8 cellular contexts compared by ENCODE assay signal in the genomic region with DNA sequence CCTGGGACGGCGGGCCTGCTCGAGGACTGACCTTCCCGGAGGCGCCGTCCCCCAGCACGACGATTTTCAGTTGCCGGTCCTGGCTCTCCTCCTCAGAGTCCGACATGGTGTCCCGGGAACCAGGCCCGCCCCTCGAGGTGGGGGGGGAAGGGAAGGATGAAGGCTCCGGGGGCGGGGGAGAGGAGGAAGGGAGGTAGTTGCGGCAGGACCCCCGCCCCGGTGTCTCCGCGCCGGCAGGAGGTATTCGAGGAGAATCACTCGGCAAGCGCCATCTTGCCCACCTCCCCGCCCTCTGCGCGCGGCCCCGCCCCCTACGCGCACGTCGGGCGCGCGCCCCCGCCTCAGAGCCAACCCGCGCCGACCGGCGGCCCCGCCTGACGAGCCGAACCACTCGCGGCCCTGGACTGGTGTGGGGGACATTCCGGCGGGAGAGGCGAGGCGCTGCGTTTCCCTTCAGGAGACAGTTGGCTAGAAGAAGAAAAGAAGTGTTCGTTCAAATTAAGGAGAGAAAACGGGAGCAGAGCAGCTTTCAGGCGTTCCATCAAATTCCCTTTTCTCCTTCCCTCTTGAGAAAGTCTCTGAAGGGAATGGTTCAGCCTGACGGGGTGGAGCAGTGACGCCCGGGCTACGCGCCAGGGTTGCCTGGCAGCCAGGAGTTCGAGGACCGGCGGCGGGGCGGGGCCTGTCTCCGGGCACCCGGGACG. TPM values are rescaled to one million over a fixed set of nuclear protein-coding genes. Genes with fewer than 3 reads are reported as not detected.
DNase-seq lines count a peak whose midpoint lies in the region; ATAC-seq and TF ChIP-seq lines count a peak whose summit lies in the region.

A gene (minus strand): TSS at position 296 of the 704 bp plus-strand sequence.

- peak; percentile 93 for ATAC-seq in GM23338

- H3K4me1 ChIP-seq in DOHH2 (ENCODE audit: control insufficient read depth, low read length) = peaks cover 20% of the 10 kb centered on the region
- peaks cover 9% of the 10 kb centered on the region for H3K4me1 ChIP-seq in GM23338 (ENCODE audit: insufficient read depth)
- peaks cover 14 to 42% (median 30%) of the 10 kb centered on the region in 4 donors for H3K4me1 ChIP-seq in esophagus muscularis mucosa
- peaks cover 15 to 16% of the 10 kb centered on the region in 2 donors for H3K4me1 ChIP-seq in muscle layer of duodenum (ENCODE audit: control insufficient read depth in 1 of 2, insufficient read depth in 2 of 2, low read length in 2 of 2)

- H3K27me3 ChIP-seq in DOHH2 (ENCODE audit: control insufficient read depth, low read length) (0 out of 2 replicates have a peak, but pooled peaks cover 4% of the 10 kb centered on the region), GM23338 (ENCODE audit: insufficient read depth) (no peaks in the 10 kb centered on the region), esophagus muscularis mucosa (no peaks in the 10 kb centered on the region), muscle layer of duodenum (ENCODE audit: low read depth, low read length) (no peaks in the 10 kb centered on the region)

- H2AFZ ChIP-seq in GM23338 = peak within 1 kb of the TSS; percentile 83

- H3K27me3 Mint-ChIP-seq in GM23338 (ENCODE audit: insufficient read depth, low read depth, poor library complexity) = peaks cover 13% of the 10 kb centered on the region

- no peak for TF ChIP-seq CTCF in DOHH2 (IDR thresholded peaks at IDR 0.05; ENCODE audit: low read depth, low read length, poor library complexity, severe bottlenecking)
- no peak for TF ChIP-seq CTCF in GM23338 (conservative IDR thresholded peaks at IDR 0.05; ENCODE audit: low read depth in 2 of 2)
- no peak for TF ChIP-seq CTCF in esophagus muscularis mucosa (IDR thresholded peaks at IDR 0.05)

- H3K79me2 ChIP-seq in DOHH2 (ENCODE audit: control insufficient read depth, low read length) (peaks cover 40% of the 10 kb centered on the region), GM23338 (replicated peaks; ENCODE audit: insufficient read depth) (peaks cover 37% of the 10 kb centered on the region)

- peak within 1 kb of the TSS; percentile 97 for H3K4me3 Mint-ChIP-seq in GM23338

- H4K20me1 ChIP-seq in DOHH2 (ENCODE audit: control insufficient read depth, insufficient read depth, low read depth, low read length) = 0 out of 2 replicates have a peak, but pooled peaks cover 5% of the 10 kb centered on the region
- 0 out of 2 replicates have a peak, but pooled peaks cover 7% of the 10 kb centered on the region for H4K20me1 ChIP-seq in GM23338 (replicated peaks; ENCODE audit: insufficient read depth)

- H3K4me2 ChIP-seq in DOHH2 (ENCODE audit: low read length) (peak within 1 kb of the TSS; percentile 92), GM23338 (peak within 1 kb of the TSS; percentile 92)

- H3K9me3 ChIP-seq in DOHH2 (ENCODE audit: control insufficient read depth, insufficient read depth, low read length) (no peaks in the 10 kb centered on the region), esophagus muscularis mucosa (peaks cover 0 to 5% (median 0%) of the 10 kb centered on the region in 4 donors), muscle layer of duodenum (ENCODE audit: control insufficient read depth in 1 of 2, low read length in 2 of 2) (no peaks in the 10 kb centered on the region)

- H3K9me3 Mint-ChIP-seq in GM23338 = peaks cover 5% of the 10 kb centered on the region; the same call in 2 of the 3 replicates

- 1% methylated on average over 8 of the region's 68 CpGs for WGBS in esophagus muscularis mucosa

- peak within 1 kb of the TSS; percentile 100 for H3K27ac Mint-ChIP-seq in GM23338

- H3K27ac ChIP-seq in DOHH2 (ENCODE audit: low read depth, low read length) (peak within 1 kb of the TSS; percentile 70), GM23338 (ENCODE audit: low read depth) (peak within 1 kb of the TSS; percentile 97), esophagus muscularis mucosa (replicated peaks in 1 of 4) (peak within 1 kb of the TSS; percentile 92 to 98 (median 94)), muscle layer of duodenum (ENCODE audit: low read length) (peak within 1 kb of the TSS; percentile 90)

- H3K9me2 ChIP-seq in DOHH2 (replicated peaks; ENCODE audit: control insufficient read depth, low read length) (no peaks in the 10 kb centered on the region), GM23338 (ENCODE audit: insufficient read depth) (no peaks in the 10 kb centered on the region)

- H3K4me3 ChIP-seq in DOHH2 (ENCODE audit: low read length) = peak within 1 kb of the TSS; percentile 87
- peak within 1 kb of the TSS; percentile 80 for H3K4me3 ChIP-seq in GM23338
- H3K4me3 ChIP-seq in esophagus muscularis mucosa = peak within 1 kb of the TSS; percentile 71 to 84 (median 75)
- peak within 1 kb of the TSS; percentile 71 to 82 for H3K4me3 ChIP-seq in muscle layer of duodenum (ENCODE audit: low read depth in 1 of 2, low read length in 2 of 2)

- intact Hi-C loops in esophagus muscularis mucosa (cut with DNase I) = no loop called here

- no peak for TF ChIP-seq EP300 in esophagus muscularis mucosa (IDR thresholded peaks at IDR 0.05)

- H3K36me3 ChIP-seq in DOHH2 (ENCODE audit: control insufficient read depth, low read length) (peaks cover 5% of the 10 kb centered on the region), GM23338 (ENCODE audit: insufficient read depth) (no peaks in the 10 kb centered on the region), esophagus muscularis mucosa (no peaks in the 10 kb centered on the region), muscle layer of duodenum (ENCODE audit: control insufficient read depth in 1 of 2, insufficient read depth in 2 of 2, low read length in 2 of 2) (no peaks in the 10 kb centered on the region)

- H3K4me1 Mint-ChIP-seq in GM23338 = peaks cover 18% of the 10 kb centered on the region

- H3F3A ChIP-seq in DOHH2 (ENCODE audit: control insufficient read depth, insufficient read depth) = no peaks in the 10 kb centered on the region
- H3F3A ChIP-seq in GM23338 (replicated peaks; ENCODE audit: low read depth) = 0 out of 2 replicates have a peak, but pooled peaks cover 2% of the 10 kb centered on the region

- TF ChIP-seq POLR2A in esophagus muscularis mucosa (IDR thresholded peaks at IDR 0.05; ENCODE audit: low read depth) = peak; percentile 32

- H3K36me3 Mint-ChIP-seq in GM23338 (ENCODE audit: low read depth) = no peaks in the 10 kb centered on the region

- DNase-seq in GM23338 (ENCODE audit: low spot score) (peak; percentile 96), Kasumi-1 (lab: John Stamatoyannopoulos, UW) (peak; percentile 89), RKO (ENCODE audit: low spot score) (peak; percentile 92), activated T-helper 1 cell treated with Interleukin-2 at 50 U/mL for 16 hours (ENCODE audit: low read depth) (peak; percentile 88), esophagus muscularis mucosa (ENCODE audit: extremely low spot score) (peak; percentile 97)
- peak; percentile 81 for DNase-seq in stimulated activated CD8-positive, alpha-beta memory T cell treated with anti-CD3 and anti-CD28 coated beads, Interleukin-7, amount 100 ng/mL, for 24 hours (ENCODE audit: low read depth)

TF ChIP-seq in GM23338, 12 proteins besides CTCF, POLR2A, EP300 and RAD21 (continues in another document):
- TF ChIP-seq ZNF114 (CRISPR knock-in tag; IDR thresholded peaks at IDR 0.05) (no peak), POLR2AphosphoS5 (IDR thresholded peaks at IDR 0.05; ENCODE audit: low read depth) (peak; percentile 51), CREB1 (CRISPR knock-in tag; IDR thresholded peaks at IDR 0.05; ENCODE audit: low read depth) (peak; percentile 92)

RNA-seq across cellular contexts. Expression of the gene that starts here (rescaled TPM):
- 23.9 and 35.9 TPM in 2 replicates for total RNA-seq in GM23338 (2014; rRNA removed; shearing (Covaris generic))
- 13.8 and 15.3 TPM in 2 replicates for polyA plus RNA-seq in GM23338 (2016; fragmentation: Nextera tagmentation; extraction: Ambion mirVana)
- 10 to 100 TPM; 15.9 to 22.8 (median 18.3) TPM for total RNA-seq in esophagus muscularis mucosa

Comparison
In these comparisons a context has a peak if more than half of its experiments do, and no peak if none do; other contexts are left out.
1. Peak in every context shown above with its lines: DNase-seq, ATAC-seq, H3K4me3 ChIP-seq and H3K27ac ChIP-seq.